Comparison of ENCODE assay signal across 1 cellular context in the genomic region with DNA sequence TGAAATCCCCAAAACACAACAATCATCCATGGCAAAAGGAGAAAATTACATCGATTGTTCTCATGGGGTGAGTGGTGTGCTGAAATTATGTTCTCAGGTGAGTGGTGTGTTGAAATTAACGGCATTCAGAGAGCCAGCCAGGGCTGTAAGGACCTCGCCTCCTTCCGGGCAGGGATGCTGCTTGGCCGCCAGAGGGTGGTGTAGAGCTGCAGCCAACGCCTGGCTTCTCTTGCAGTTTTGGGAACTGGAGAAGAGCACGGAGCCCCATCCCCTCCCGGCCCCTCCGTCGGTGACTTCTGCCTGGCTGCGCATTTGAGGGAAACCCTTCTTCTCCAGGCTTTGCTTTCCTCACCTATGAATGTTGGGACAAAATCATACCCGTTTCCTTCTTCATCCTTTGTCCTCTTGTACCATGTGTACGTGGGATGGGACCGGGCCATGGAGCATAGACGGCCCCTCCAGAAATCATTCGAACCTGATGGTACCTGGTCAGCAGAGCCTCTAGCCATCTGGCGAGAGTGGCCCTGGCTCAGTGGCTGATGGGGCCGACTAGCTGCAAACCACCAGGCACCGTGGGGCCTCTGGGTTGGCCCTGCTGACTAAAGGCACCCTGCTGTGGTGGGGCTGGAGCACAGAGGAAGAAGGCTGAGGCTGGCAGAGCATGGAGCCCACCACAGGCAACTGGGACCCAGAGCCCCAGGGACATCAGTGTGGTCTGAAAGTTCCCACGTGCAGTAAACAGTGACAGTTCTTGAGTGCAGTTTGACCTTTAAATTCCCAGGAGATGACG.
TF ChIP-seq lines count a peak whose summit lies in the region.

No MANE protein-coding gene starts in this region.

TF ChIP-seq in IMR-90, 13 proteins besides CTCF, POLR2A, EP300 and RAD21:
- TF ChIP-seq FOS (IDR thresholded peaks at IDR 0.05; ENCODE audit: low read depth, low read length): no peak
- TF ChIP-seq SMC3 (IDR thresholded peaks at IDR 0.05; ENCODE audit: low read depth, low read length): peak; percentile 95
- no peak for TF ChIP-seq RCOR1 (IDR thresholded peaks at IDR 0.05; ENCODE audit: insufficient replicate concordance, low read length)
- TF ChIP-seq NFE2L2 (IDR thresholded peaks at IDR 0.05; ENCODE audit: low read depth, low read length): no peak
- TF ChIP-seq MAZ (IDR thresholded peaks at IDR 0.05; ENCODE audit: borderline replicate concordance, low read depth, low read length): peak; percentile 45; the same call in 1 of the 2 replicates
- TF ChIP-seq CEBPB (IDR thresholded peaks at IDR 0.05; ENCODE audit: low read depth, low read length): no peak
